In the genomic region with DNA sequence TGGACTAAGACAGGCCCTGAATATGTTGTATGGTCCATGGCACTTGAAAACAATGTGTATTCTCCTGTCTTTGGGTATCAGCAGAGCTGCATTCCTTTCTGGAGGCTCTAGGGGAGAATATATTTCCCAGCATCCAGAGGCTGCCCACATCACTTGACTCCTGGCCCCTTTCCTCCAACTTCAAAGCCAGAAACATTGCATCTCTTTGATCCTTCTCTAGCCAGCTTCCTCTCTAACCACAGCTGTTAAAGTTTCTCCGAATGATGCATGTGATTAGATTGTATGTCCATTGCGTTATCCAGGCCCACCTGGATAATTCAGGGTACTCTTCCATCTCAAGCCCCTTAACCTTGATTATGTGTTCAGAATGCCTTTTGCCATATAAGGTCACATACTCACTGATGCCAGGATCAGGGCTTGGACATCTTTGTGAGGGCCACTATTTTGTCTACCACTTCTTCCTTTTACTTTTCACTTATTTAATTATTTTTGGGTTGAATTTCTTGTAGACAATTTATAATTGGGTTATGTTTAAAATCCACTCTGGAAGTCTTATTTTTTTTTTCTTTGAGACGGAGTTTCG, we compare ENCODE assay signal across 15 cellular contexts. TPM values are rescaled to one million over a fixed set of nuclear protein-coding genes. Genes with fewer than 3 reads are reported as not detected.
DNase-seq lines count a peak whose midpoint lies in the region; ATAC-seq and TF ChIP-seq lines count a peak whose summit lies in the region.
"Had no signal": no experiment of that assay in that cellular context is flagged by ENCODE, and none has a peak within 500 bp of the region (broad histone marks: within the 10 kb centered on the region; RNA-seq: fewer than 3 reads in every experiment).

No MANE protein-coding gene starts in this region.

- H4K20me1 ChIP-seq in KMS-11 (ENCODE audit: insufficient read depth) = peaks cover 28% of the 10 kb centered on the region

- no peaks in the 10 kb centered on the region for H3K9me3 Mint-ChIP-seq in activated T-helper 17 cell treated with anti-CD3 and anti-CD28 coated beads, Interleukin-2, amount 50 U/mL, for 72 hours
- H3K9me3 Mint-ChIP-seq in stimulated activated naive B cell treated with anti-CD40 and anti-IgM and Interleukin-4, amounts not matched to agents 10 μg/mL and 1 μg/mL and 100 μg/mL, for 72 hours = peaks cover 0 to 4% of the 10 kb centered on the region in 2 donors

- H3K36me3 ChIP-seq in KMS-11 (ENCODE audit: insufficient read depth) = no peaks in the 10 kb centered on the region
- H3K36me3 ChIP-seq: BE2C, brain microvascular endothelial cell, pancreas had no signal

- H3K27ac ChIP-seq in KMS-11 = no peak overlapping the region
- H3K27ac ChIP-seq: brain microvascular endothelial cell, gastroesophageal sphincter, pancreas had no signal

- H3K27me3 Mint-ChIP-seq in activated T-helper 17 cell treated with anti-CD3 and anti-CD28 coated beads, Interleukin-2, amount 50 U/mL, for 72 hours = no peaks in the 10 kb centered on the region
- no peaks in the 10 kb centered on the region for H3K27me3 Mint-ChIP-seq in stimulated activated naive B cell treated with anti-CD40 and anti-IgM and Interleukin-4, amounts not matched to agents 10 μg/mL and 1 μg/mL and 100 μg/mL, for 72 hours

- H3K27me3 ChIP-seq in KMS-11 (ENCODE audit: insufficient read depth, low read depth) = no peaks in the 10 kb centered on the region
- H3K27me3 ChIP-seq: BE2C, brain microvascular endothelial cell, gastroesophageal sphincter, pancreas had no signal

- DNase-seq in iris pigment epithelial cell (ENCODE audit: low read depth) (peak; percentile 11), NCI-H1930 (lab: John Stamatoyannopoulos, UW) (no peak), A172 (ENCODE audit: low spot score) (no peak), glomerular visceral epithelial cell (ENCODE audit: extremely low spot score) (no peak)
- no peak for DNase-seq in stimulated activated naive B cell treated with anti-CD40 and anti-IgM and Interleukin-4, amounts not matched to agents 10 μg/mL and 1 μg/mL and 100 μg/mL, for 72 hours
- DNase-seq: activated naive CD4-positive, alpha-beta T cell; BE2C; brain microvascular endothelial cell; GDM1; left ventricle myocardium superior; pancreas; SW 1271 had no signal

- H3K4me3 ChIP-seq in KMS-11 (IDR thresholded peaks at IDR 0.05; ENCODE audit: insufficient read depth, low read depth, low read length) = no peak overlapping the region
- H3K4me3 ChIP-seq: gastroesophageal sphincter, pancreas had no signal

- 0 out of 2 replicates have a peak overlapping the region, but pooled peaks have one; percentile 14 for H3K4me2 ChIP-seq in KMS-11

- peaks cover 97% of the 10 kb centered on the region for H3K79me2 ChIP-seq in KMS-11 (ENCODE audit: insufficient read depth, low read depth)

- H3K36me3 Mint-ChIP-seq in activated T-helper 17 cell treated with anti-CD3 and anti-CD28 coated beads, Interleukin-2, amount 50 U/mL, for 72 hours (ENCODE audit: low read depth) = peaks cover 18% of the 10 kb centered on the region
- H3K36me3 Mint-ChIP-seq in stimulated activated naive B cell treated with anti-CD40 and anti-IgM and Interleukin-4, amounts not matched to agents 10 μg/mL and 1 μg/mL and 100 μg/mL, for 72 hours = peaks cover 13 to 47% of the 10 kb centered on the region in 2 donors

- H3K27ac Mint-ChIP-seq in activated T-helper 17 cell treated with anti-CD3 and anti-CD28 coated beads, Interleukin-2, amount 50 U/mL, for 72 hours = no peak overlapping the region
- no peak overlapping the region for H3K27ac Mint-ChIP-seq in stimulated activated naive B cell treated with anti-CD40 and anti-IgM and Interleukin-4, amounts not matched to agents 10 μg/mL and 1 μg/mL and 100 μg/mL, for 72 hours

- no peak for TF ChIP-seq CTCF in KMS-11 (conservative IDR thresholded peaks at IDR 0.05; ENCODE audit: low read depth, low read length)

- no peak for ATAC-seq in activated T-helper 17 cell treated with anti-CD3 and anti-CD28 coated beads, Interleukin-2, amount 50 U/mL, for 72 hours (replicated peaks)
- no peak for ATAC-seq in stimulated activated naive B cell treated with anti-CD40 and anti-IgM and Interleukin-4, amounts not matched to agents 10 μg/mL and 1 μg/mL and 100 μg/mL, for 72 hours (replicated peaks)
- ATAC-seq: gastroesophageal sphincter, left ventricle myocardium superior, pancreas had no signal

- peaks cover 30% of the 10 kb centered on the region for H3K4me1 Mint-ChIP-seq in activated T-helper 17 cell treated with anti-CD3 and anti-CD28 coated beads, Interleukin-2, amount 50 U/mL, for 72 hours
- peaks cover 34 to 56% of the 10 kb centered on the region in 2 donors for H3K4me1 Mint-ChIP-seq in stimulated activated naive B cell treated with anti-CD40 and anti-IgM and Interleukin-4, amounts not matched to agents 10 μg/mL and 1 μg/mL and 100 μg/mL, for 72 hours

- no peak overlapping the region for H2AFZ ChIP-seq in KMS-11 (ENCODE audit: low read depth)

- H3K4me1 ChIP-seq in KMS-11 (ENCODE audit: low read depth, poor library complexity, severe bottlenecking) = peaks cover 47% of the 10 kb centered on the region
- H3K4me1 ChIP-seq: BE2C had no signal

- peak overlapping the region; percentile 21 for H3K4me3 Mint-ChIP-seq in activated T-helper 17 cell treated with anti-CD3 and anti-CD28 coated beads, Interleukin-2, amount 50 U/mL, for 72 hours
- H3K4me3 Mint-ChIP-seq in stimulated activated naive B cell treated with anti-CD40 and anti-IgM and Interleukin-4, amounts not matched to agents 10 μg/mL and 1 μg/mL and 100 μg/mL, for 72 hours = peak overlapping the region; percentile 5 to 46

- no peak overlapping the region for H3K9ac ChIP-seq in KMS-11

RNA-seq across cellular contexts. Expression of a gene that starts 5.3 kb away (rescaled TPM):
- total RNA-seq in activated T-helper 17 cell treated with anti-CD3 and anti-CD28 coated beads, Interleukin-2, amount 50 U/mL, for 72 hours = 10 to 100 TPM; 56.6 to 76.1 TPM
- 41.1 and 41.4 TPM in 2 replicates for total RNA-seq in A172 (2014; rRNA removed; shearing (Covaris generic))

RNA-seq across cellular contexts. Expression of a gene that starts 22.6 kb away (rescaled TPM):
- under 1 TPM; 0.61 to 0.97 TPM for total RNA-seq in activated T-helper 17 cell treated with anti-CD3 and anti-CD28 coated beads, Interleukin-2, amount 50 U/mL, for 72 hours
- 0.48 TPM in 1 of 2 replicates, not detected in the other for total RNA-seq in A172 (2014; rRNA removed; shearing (Covaris generic))
